8 cellular contexts compared by ENCODE assay signal in the genomic region with DNA sequence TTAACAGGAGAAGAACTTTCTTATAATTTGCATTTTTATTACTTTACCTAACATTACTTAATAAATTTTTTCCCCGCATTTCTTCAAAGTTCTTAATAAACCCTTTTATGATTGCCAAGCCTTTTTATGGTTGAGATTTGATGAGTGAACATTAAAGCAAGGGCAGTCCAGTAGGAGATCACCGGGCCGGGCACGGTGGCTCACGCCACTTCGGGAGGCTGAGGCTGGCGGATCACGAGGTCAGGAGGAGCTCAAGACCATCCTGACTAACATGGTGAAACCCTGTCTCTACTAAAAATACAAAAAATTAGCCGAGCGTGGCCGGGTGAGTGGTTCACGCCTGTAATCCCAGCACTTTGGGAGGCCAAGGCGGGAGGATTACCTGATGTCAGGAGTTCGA.
"Had no signal": no experiment of that assay in that cellular context is flagged by ENCODE, and none has a peak within 500 bp of the region (broad histone marks: within the 10 kb centered on the region; RNA-seq: fewer than 3 reads in every experiment).

No MANE protein-coding gene starts in this region.

- H3K27ac Mint-ChIP-seq: GM23338, H9, HFFc6 had no signal

- ATAC-seq: GM23338, HCT116 had no signal

- DNase-seq: GM23248, GOT3, H7, H9, HCEC 1CT, HFFc6 had no signal

- H3K4me3 Mint-ChIP-seq: GM23338, H9, HFFc6 had no signal

- H3K9me3 Mint-ChIP-seq: GM23338, H9, HFFc6 had no signal

- H3K4me1 Mint-ChIP-seq: GM23338, H9 had no signal
